ENCODE assay signal across 8 cellular contexts in genomic region chr1:88180449-88181108, GRCh38.
DNase-seq lines count a peak whose midpoint lies in the region; ATAC-seq and TF ChIP-seq lines count a peak whose summit lies in the region.

No MANE protein-coding gene starts in this region.

- ATAC-seq in GM19043 (IDR thresholded peaks at IDR 0.05; ENCODE audit: low read depth, unreplicated experiment): peak; percentile 93
- peak; percentile 99 for ATAC-seq in HG03159 (IDR thresholded peaks at IDR 0.05; ENCODE audit: unreplicated experiment)
- peak; percentile 97 for ATAC-seq in left lobe of liver

- H3K4me3 ChIP-seq in BJ (ENCODE audit: low read depth, low read length): no peak overlapping the region
- H3K4me3 ChIP-seq in WERI-Rb-1 (ENCODE audit: low read depth, low read length): no peak overlapping the region; the same call in 1 of the 2 replicates

- H3K27ac ChIP-seq in WERI-Rb-1: peak overlapping the region; percentile 11; the same call in 1 of the 2 replicates

- DNase-seq in BJ (ENCODE audit: low read depth) (no peak), NCI-H2171 treated with DMSO at 0.1 percent for 48 hours (lab: John Stamatoyannopoulos, UW) (peak; percentile 59), WERI-Rb-1 (peak; percentile 82), cerebellar cortex (ENCODE audit: low spot score) (peak; percentile 56), left lobe of liver (ENCODE audit: low spot score) (peak; percentile 83)
- DNase-seq in stimulated activated CD4-positive, alpha-beta T cell treated with anti-CD3 and anti-CD28 coated beads, Interleukin-4, amount 100 ng/mL, for 48 hours (ENCODE audit: low read depth in 2 of 2): peak; percentile 23 to 54

- CTCF ChIA-PET in BJ (lab: Yijun Ruan, JAX): interaction anchor here (0.5 to 2.3 kb wide), 10 partner anchors 8 to 699 kb away, joined by 3 to 16 read pairs (median 4); no protein-coding TSS in a partner anchor

- no peaks in the 10 kb centered on the region for H3K36me3 ChIP-seq in BJ (ENCODE audit: control insufficient read depth, insufficient read depth, low read length)
- no peaks in the 10 kb centered on the region for H3K36me3 ChIP-seq in WERI-Rb-1

- H3K9me3 ChIP-seq in WERI-Rb-1 (ENCODE audit: severe bottlenecking): no peaks in the 10 kb centered on the region

- POLR2A ChIA-PET in BJ (lab: Charles Lee): no interaction called here

- TF ChIP-seq CTCF in BJ (IDR thresholded peaks at IDR 0.05; ENCODE audit: insufficient read depth, low read depth, low read length) (peak; percentile 88), WERI-Rb-1 (IDR thresholded peaks at IDR 0.05; ENCODE audit: low read depth, low read length) (peak; percentile 92)

- H3K27me3 ChIP-seq in BJ (ENCODE audit: control insufficient read depth, insufficient read depth, low read length) (no peaks in the 10 kb centered on the region), WERI-Rb-1 (ENCODE audit: insufficient read depth, low read depth, severe bottlenecking) (no peaks in the 10 kb centered on the region)
